Comparison of ENCODE assay signal across 16 cellular contexts in genomic region chr5:168552146-168552545, GRCh38. TPM values are rescaled to one million over a fixed set of nuclear protein-coding genes. Genes with fewer than 3 reads are reported as not detected.
DNase-seq lines count a peak whose midpoint lies in the region; ATAC-seq and TF ChIP-seq lines count a peak whose summit lies in the region.
"Had no signal": no experiment of that assay in that cellular context is flagged by ENCODE, and none has a peak within 500 bp of the region (broad histone marks: within the 10 kb centered on the region; RNA-seq: fewer than 3 reads in every experiment).

No MANE protein-coding gene starts in this region.

- no peak overlapping the region for H2AFZ ChIP-seq in mammary epithelial cell (ENCODE audit: low read depth, low read length)

- CTCF ChIA-PET in mammary epithelial cell (lab: Charles Lee; ENCODE audit: low non-redundant PET) = no interaction called here
- CTCF ChIA-PET in CD4-positive, alpha-beta memory T cell (lab: Charles Lee; ENCODE audit: partially characterized antibody) = no interaction called here

- H3K27ac ChIP-seq in mammary epithelial cell (ENCODE audit: insufficient read depth, low read depth, low read length) (no peak overlapping the region), right atrium auricular region (peak overlapping the region; percentile 31 to 84)
- H3K27ac ChIP-seq in CD4-positive, alpha-beta memory T cell (ENCODE audit: low read depth, low read length) = no peak overlapping the region
- H3K27ac ChIP-seq: BLaER1 had no signal

- H3K27me3 ChIP-seq in mammary epithelial cell (ENCODE audit: insufficient read depth, low read length) = no peaks in the 10 kb centered on the region
- H3K27me3 ChIP-seq in right atrium auricular region = no peaks in the 10 kb centered on the region
- H3K27me3 ChIP-seq in CD4-positive, alpha-beta memory T cell (ENCODE audit: insufficient read depth, low read length) = no peaks in the 10 kb centered on the region
- H3K27me3 ChIP-seq: BLaER1, sigmoid colon had no signal

- H3K4me3 ChIP-seq in HFF-Myc (replicated peaks; ENCODE audit: low read depth, low read length) (no peak overlapping the region), mammary epithelial cell (replicated peaks in 1 of 3; ENCODE audit: insufficient read depth in 1 of 3, low read depth in 2 of 3, low read length in 3 of 3) (no peak overlapping the region), right atrium auricular region (no peak overlapping the region)
- no peak overlapping the region for H3K4me3 ChIP-seq in CD4-positive, alpha-beta memory T cell (ENCODE audit: low read length in 2 of 2)
- H3K4me3 ChIP-seq: BLaER1, sigmoid colon had no signal

- DNase-seq in ACHN (peak; percentile 55), HFF-Myc (ENCODE audit: extremely low read depth, low read depth) (peak; percentile 77), mammary epithelial cell (peak; percentile 24), right atrium auricular region (ENCODE audit: low spot score) (no peak), natural killer cell (no peak), NOMO-1 (lab: John Stamatoyannopoulos, UW; ENCODE audit: unreplicated experiment in 2 of 2) (no peak)
- DNase-seq in CD4-positive, alpha-beta memory T cell = no peak
- DNase-seq: activated naive CD4-positive, alpha-beta T cell treated with anti-CD3 and anti-CD28 coated beads for 36 hours; NCI-H187; OCI-M1; sigmoid colon; T-helper 2 cell; trophoblast cell had no signal

- ATAC-seq in natural killer cell (no peak), HG03108 (IDR thresholded peaks at IDR 0.05; ENCODE audit: unreplicated experiment) (no peak)

- H3K9me3 ChIP-seq in mammary epithelial cell (replicated peaks; ENCODE audit: insufficient read depth, low read length) = no peaks in the 10 kb centered on the region
- H3K9me3 ChIP-seq in right atrium auricular region = no peaks in the 10 kb centered on the region
- H3K9me3 ChIP-seq in CD4-positive, alpha-beta memory T cell (ENCODE audit: control insufficient read depth in 1 of 2, low read length in 2 of 2) = no peaks in the 10 kb centered on the region
- H3K9me3 ChIP-seq: BLaER1, sigmoid colon had no signal

- no peak overlapping the region for H3K4me2 ChIP-seq in mammary epithelial cell (ENCODE audit: insufficient read depth, low read depth, low read length)
- H3K4me2 ChIP-seq: BLaER1 had no signal

- TF ChIP-seq CTCF in HFF-Myc (IDR thresholded peaks at IDR 0.05; ENCODE audit: low read depth, low read length, missing control alignments) (no peak), mammary epithelial cell (conservative IDR thresholded peaks at IDR 0.05 in 1 of 2, IDR thresholded peaks at IDR 0.05 in 1 of 2; ENCODE audit: extremely low read depth in 1 of 2, insufficient read depth in 1 of 2, low read depth in 1 of 2, low read length in 2 of 2) (no peak), right atrium auricular region (IDR thresholded peaks at IDR 0.05) (no peak), natural killer cell (IDR thresholded peaks at IDR 0.05) (no peak)

- WGBS in mammary epithelial cell (ENCODE audit: low coverage, missing lambda C conversion rate) = 62% methylated on average over 1 of the region's 1 CpG

- H3K9ac ChIP-seq in mammary epithelial cell (ENCODE audit: insufficient read depth, low read length) = no peak overlapping the region
- H3K9ac ChIP-seq: BLaER1 had no signal

- POLR2A ChIA-PET in CD4-positive, alpha-beta memory T cell (lab: Charles Lee; ENCODE audit: partially characterized antibody) = no interaction called here

- in situ Hi-C loops in ACHN (cut with HindIII; ENCODE audit: low pct_ligation_motif_present, low pct_unique_long_range_greater_than_20kb, low sequenced_read_pairs) (no loop called here), mammary epithelial cell (cut with MboI; ENCODE audit: low sequenced_read_pairs in 2 of 2) (no loop called here)

- dilution Hi-C loops in mammary epithelial cell (cut with HindIII; ENCODE audit: low sequenced_read_pairs) = no loop called here

- H3K9me3 Mint-ChIP-seq in natural killer cell = no peaks in the 10 kb centered on the region
- H3K9me3 Mint-ChIP-seq in CD4-positive, alpha-beta memory T cell = peaks cover 0 to 3% (median 0%) of the 10 kb centered on the region in 8 donors
- H3K9me3 Mint-ChIP-seq: activated naive CD4-positive, alpha-beta T cell treated with anti-CD3 and anti-CD28 coated beads for 36 hours had no signal

- no peaks in the 10 kb centered on the region for H3K27me3 Mint-ChIP-seq in natural killer cell (ENCODE audit: low read depth in 2 of 2)
- no peaks in the 10 kb centered on the region for H3K27me3 Mint-ChIP-seq in CD4-positive, alpha-beta memory T cell

- H3K36me3 Mint-ChIP-seq in natural killer cell = no peaks in the 10 kb centered on the region
- peaks cover 67 to 70% of the 10 kb centered on the region in 2 donors for H3K36me3 Mint-ChIP-seq in CD4-positive, alpha-beta memory T cell

- peaks cover 22 to 27% of the 10 kb centered on the region in 2 donors for H3K4me1 Mint-ChIP-seq in natural killer cell
- H3K4me1 Mint-ChIP-seq in CD4-positive, alpha-beta memory T cell = peaks cover 0 to 7% (median 1%) of the 10 kb centered on the region in 4 donors

- H4K20me1 ChIP-seq in mammary epithelial cell (ENCODE audit: insufficient read depth, low read length) = no peaks in the 10 kb centered on the region

- BruUV-seq in mammary epithelial cell (replicated peaks; lab: Mats Ljungman, UMichigan) = no TSS peak

- no peak overlapping the region for H3K27ac Mint-ChIP-seq in natural killer cell
- no peak overlapping the region for H3K27ac Mint-ChIP-seq in CD4-positive, alpha-beta memory T cell
- H3K27ac Mint-ChIP-seq: activated naive CD4-positive, alpha-beta T cell treated with anti-CD3 and anti-CD28 coated beads for 36 hours had no signal

- intact Hi-C loops in mammary epithelial cell (cut with micrococcal nuclease) (no loop called here), natural killer cell (cut with micrococcal nuclease) (no loop called here)
- intact Hi-C loops in CD4-positive, alpha-beta memory T cell (cut with micrococcal nuclease) = no loop called here

- H3K79me2 ChIP-seq in mammary epithelial cell (ENCODE audit: insufficient read depth, low read length) = peaks cover 42% of the 10 kb centered on the region

- H3K36me3 ChIP-seq in mammary epithelial cell (ENCODE audit: insufficient read depth, low read length) = peaks cover 29% of the 10 kb centered on the region
- H3K36me3 ChIP-seq in right atrium auricular region = peaks cover 21% of the 10 kb centered on the region
- H3K36me3 ChIP-seq in CD4-positive, alpha-beta memory T cell (ENCODE audit: insufficient read depth, low read length) = peaks cover 7% of the 10 kb centered on the region

- no peak overlapping the region for H3K4me3 Mint-ChIP-seq in natural killer cell
- H3K4me3 Mint-ChIP-seq in CD4-positive, alpha-beta memory T cell = no peak overlapping the region
- H3K4me3 Mint-ChIP-seq: activated naive CD4-positive, alpha-beta T cell treated with anti-CD3 and anti-CD28 coated beads for 36 hours had no signal

- H3K4me1 ChIP-seq in mammary epithelial cell (ENCODE audit: insufficient read depth, low read length) (no peaks in the 10 kb centered on the region), right atrium auricular region (no peaks in the 10 kb centered on the region)
- H3K4me1 ChIP-seq in CD4-positive, alpha-beta memory T cell (ENCODE audit: insufficient read depth, low read length) = no peaks in the 10 kb centered on the region
- H3K4me1 ChIP-seq: BLaER1 had no signal

RNA-seq across cellular contexts. Expression of gene FBLL1, which starts 23.0 kb away (rescaled TPM):
- total RNA-seq in mammary epithelial cell = 1 to 10 TPM in 1 of 2 donors, not detected in 1; 2.8 TPM
- polyA plus RNA-seq in mammary epithelial cell = 0.05 TPM
- polyA minus RNA-seq in mammary epithelial cell = not detected
- total RNA-seq in right atrium auricular region = under 1 TPM in 1 of 2 donors, not detected in 1; 0.43 TPM
- not detected for total RNA-seq in natural killer cell
- total RNA-seq in CD4-positive, alpha-beta memory T cell = under 1 TPM in 1 of 2 experiments, not detected in 1; 0.20 TPM
- polyA plus RNA-seq in CD4-positive, alpha-beta memory T cell = not detected
- total RNA-seq: mononuclear cell had no signal

RNA-seq across cellular contexts. Expression of gene PANK3, which starts 27.0 kb away (rescaled TPM):
- total RNA-seq in mammary epithelial cell = 10 to 100 TPM; 59.5 to 69.7 TPM
- 11.4 TPM for polyA plus RNA-seq in mammary epithelial cell
- polyA minus RNA-seq in mammary epithelial cell = 20.7 TPM
- 10 to 100 TPM; 17.7 to 18.5 TPM for total RNA-seq in right atrium auricular region
- total RNA-seq in natural killer cell = 10 to 100 TPM; 39.7 to 50.0 (median 46.9) TPM
- total RNA-seq in CD4-positive, alpha-beta memory T cell = 10 to 100 TPM; 57.3 to 59.8 TPM
- 1 to 10 TPM; 1.4 to 8.7 TPM for polyA plus RNA-seq in CD4-positive, alpha-beta memory T cell

Comparison
In these comparisons a context has a peak if more than half of its experiments do, and no peak if none do; other contexts are left out.
1. DNase-seq: peak in ACHN (single experiment), HFF-Myc (single experiment) and mammary epithelial cell (single experiment); none in right atrium auricular region (single experiment), natural killer cell (single experiment), CD4-positive, alpha-beta memory T cell (0 of 5) and NOMO-1 (0 of 2).
2. H3K27ac ChIP-seq: peak in right atrium auricular region (2 of 2); none in mammary epithelial cell (single experiment) and CD4-positive, alpha-beta memory T cell (single experiment).